Comparison of ENCODE assay signal across 19 cellular contexts in the genomic region with DNA sequence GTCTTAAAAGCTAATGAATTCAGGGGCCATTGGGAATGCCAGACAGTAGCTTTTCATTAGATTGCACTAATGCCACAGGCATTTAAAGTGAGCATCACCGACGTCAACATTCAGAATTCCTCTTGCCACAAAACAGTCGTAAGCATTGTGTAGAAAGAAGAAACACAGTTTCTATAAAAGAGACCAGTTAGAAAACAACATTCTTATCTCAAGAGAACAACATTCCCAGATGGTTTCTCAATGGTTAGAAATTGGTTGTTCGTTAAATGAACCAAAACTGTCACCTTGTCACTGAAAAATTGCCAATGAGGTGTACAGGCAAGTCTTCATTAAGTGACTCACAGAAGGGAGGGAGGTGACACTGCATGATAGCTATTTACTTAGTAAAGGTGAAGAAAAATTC.
DNase-seq lines count a peak whose midpoint lies in the region; ATAC-seq and TF ChIP-seq lines count a peak whose summit lies in the region.
"Had no signal": no experiment of that assay in that cellular context is flagged by ENCODE, and none has a peak within 500 bp of the region (broad histone marks: within the 10 kb centered on the region; RNA-seq: fewer than 3 reads in every experiment).

No MANE protein-coding gene starts in this region.

- H4K5ac ChIP-seq in IMR-90 (ENCODE audit: low read depth, low read length), result no peak overlapping the region

- TF ChIP-seq POLR2A in IMR-90 (IDR thresholded peaks at IDR 0.05; ENCODE audit: low read depth, low read length), result no peak

- no peak for TF ChIP-seq RAD21 in IMR-90 (IDR thresholded peaks at IDR 0.05; ENCODE audit: low read length)

- H3K4ac ChIP-seq in IMR-90 (ENCODE audit: low read depth, low read length), result no peak overlapping the region
- H3K4ac ChIP-seq in mesenchymal stem cell (ENCODE audit: low read depth in 1 of 2, low read length in 2 of 2), result no peak overlapping the region

- no TSS peak for BruUV-seq in IMR-90 (replicated peaks; lab: Mats Ljungman, UMichigan)

- TF ChIP-seq CTCF in IMR-90 (conservative IDR thresholded peaks at IDR 0.05; ENCODE audit: low read depth, low read length), result no peak

- no peak overlapping the region for H3K56ac ChIP-seq in IMR-90 (ENCODE audit: extremely low read depth, insufficient read depth, low read length)

- H3K9me1 ChIP-seq in IMR-90 (ENCODE audit: insufficient read depth, low read length), result no peaks in the 10 kb centered on the region

- H3K4me3 ChIP-seq in IMR-90 (ENCODE audit: insufficient read depth, low read depth, low read length) (no peak overlapping the region), endocrine pancreas (ENCODE audit: control insufficient read depth, insufficient read depth, low read length) (peak overlapping the region; percentile 29), mesenchymal stem cell (ENCODE audit: insufficient read depth in 1 of 2, low read depth in 1 of 2, low read length in 2 of 2) (no peak overlapping the region)
- H3K4me3 ChIP-seq: adrenal gland, left lung, MG63, upper lobe of right lung had no signal

- H2AK5ac ChIP-seq in IMR-90 (ENCODE audit: low read depth, low read length) (no peak overlapping the region), mesenchymal stem cell (ENCODE audit: low read length, severe bottlenecking) (no peak overlapping the region)

- H4K91ac ChIP-seq in IMR-90 (ENCODE audit: insufficient read depth, low read depth, low read length), result no peak overlapping the region
- H4K91ac ChIP-seq in mesenchymal stem cell (ENCODE audit: low read length), result no peak overlapping the region

- ATAC-seq in IMR-90 (ENCODE audit: low read depth) (no peak), HG03039 (IDR thresholded peaks at IDR 0.05; ENCODE audit: unreplicated experiment) (no peak)
- ATAC-seq: activated CD8-positive, alpha-beta T cell treated with anti-CD3 and anti-CD28 coated beads for 36 hours; activated T-helper 17 cell treated with anti-CD3 and anti-CD28 coated beads, Interleukin-2, amount 50 U/mL, for 72 hours; left lung; upper lobe of right lung had no signal

- WGBS in IMR-90 (ENCODE audit: extremely low coverage in 2 of 2, insufficient read length in 1 of 2), 2 experiments, result 17% methylated on average over 1 of the region's 4 CpGs; no CpG with 5 or more reads in 1 of the 2 experiments
- 75% methylated on average over 3 of the region's 4 CpGs for WGBS in mesenchymal stem cell

- H3K36me3 ChIP-seq in IMR-90 (ENCODE audit: control insufficient read depth, insufficient read depth, low read length) (no peaks in the 10 kb centered on the region), endocrine pancreas (ENCODE audit: control insufficient read depth, insufficient read depth, low read length) (no peaks in the 10 kb centered on the region), mesenchymal stem cell (ENCODE audit: control insufficient read depth in 1 of 2, insufficient read depth in 2 of 2, low read depth in 1 of 2, low read length in 2 of 2) (no peaks in the 10 kb centered on the region)
- H3K36me3 ChIP-seq: adrenal gland, left lung, MG63, upper lobe of right lung had no signal

- H2BK15ac ChIP-seq in IMR-90 (ENCODE audit: low read depth, low read length) (no peak overlapping the region), mesenchymal stem cell (ENCODE audit: low read depth, poor library complexity, severe bottlenecking) (no peak overlapping the region)

- dilution Hi-C loops in IMR-90 (cut with HindIII; ENCODE audit: low sequenced_read_pairs, unreplicated experiment), result no loop called here

- H3K14ac ChIP-seq in IMR-90 (replicated peaks; ENCODE audit: low read depth, low read length) (no peak overlapping the region), mesenchymal stem cell (ENCODE audit: low read length in 2 of 2) (no peak overlapping the region)

- DNase-seq in AG20443 (ENCODE audit: low spot score) (peak; percentile 22), IMR-90 (peak; percentile 61), mesenchymal stem cell (peak; percentile 81), globus pallidus (ENCODE audit: low spot score) (no peak), NCI-H446 treated with DMSO at 0.1 percent for 48 hours (lab: John Stamatoyannopoulos, UW) (no peak), cerebellar cortex (ENCODE audit: low spot score) (no peak)
- DNase-seq: activated CD8-positive, alpha-beta T cell treated with anti-CD3 and anti-CD28 coated beads for 36 hours; adrenal gland; cortex of kidney; left lung; MG63; NCI-H1930; NCI-H524 treated with DMSO at 0.1 percent for 48 hours; posterior cingulate gyrus; stimulated activated naive CD4-positive, alpha-beta T cell treated with Interleukin-2 at 50 U/mL for 16 hours; upper lobe of right lung had no signal

- in situ Hi-C loops in IMR-90 (cut with MboI; ENCODE audit: low sequenced_read_pairs), result loop anchor here (10.0 kb wide), 1 partner anchor 752 kb away; no protein-coding TSS in a partner anchor

- H3K4me1 ChIP-seq in IMR-90 (ENCODE audit: control insufficient read depth, insufficient read depth, low read length), result no peaks in the 10 kb centered on the region; the same call in 1 of the 2 replicates
- H3K4me1 ChIP-seq in endocrine pancreas (ENCODE audit: control insufficient read depth, insufficient read depth, low read length), result peaks cover 7% of the 10 kb centered on the region
- H3K4me1 ChIP-seq in mesenchymal stem cell (ENCODE audit: control insufficient read depth, insufficient read depth, low read depth, low read length), result no peaks in the 10 kb centered on the region
- H3K4me1 ChIP-seq: adrenal gland, left lung, upper lobe of right lung had no signal

- H3K9me3 ChIP-seq in IMR-90 (ENCODE audit: control insufficient read depth, insufficient read depth, low read length), result no peaks in the 10 kb centered on the region
- H3K9me3 ChIP-seq in endocrine pancreas (ENCODE audit: control insufficient read depth, low read length), result no peaks in the 10 kb centered on the region
- H3K9me3 ChIP-seq in mesenchymal stem cell (ENCODE audit: control insufficient read depth, low read length), result no peaks in the 10 kb centered on the region
- H3K9me3 ChIP-seq: adrenal gland, left lung, MG63, upper lobe of right lung had no signal

- intact Hi-C loops in IMR-90 (cut with micrococcal nuclease), result no loop called here

- H2BK12ac ChIP-seq in mesenchymal stem cell (ENCODE audit: low read length in 2 of 2), result no peak overlapping the region

- no peaks in the 10 kb centered on the region for H3K79me1 ChIP-seq in IMR-90 (ENCODE audit: low read depth in 1 of 2, low read length in 2 of 2)
- no peaks in the 10 kb centered on the region for H3K79me1 ChIP-seq in mesenchymal stem cell (replicated peaks; ENCODE audit: low read length, poor library complexity, severe bottlenecking)

- H3K18ac ChIP-seq in IMR-90 (ENCODE audit: low read depth, low read length) (no peak overlapping the region), mesenchymal stem cell (ENCODE audit: low read depth in 1 of 2, low read length in 2 of 2) (no peak overlapping the region)

- H2AK9ac ChIP-seq in IMR-90 (replicated peaks; ENCODE audit: low read depth, low read length, poor library complexity), result no peak overlapping the region

- H3K27me3 ChIP-seq in IMR-90 (ENCODE audit: control insufficient read depth, insufficient read depth, low read length) (no peaks in the 10 kb centered on the region), endocrine pancreas (ENCODE audit: control insufficient read depth, insufficient read depth, low read length) (no peaks in the 10 kb centered on the region), mesenchymal stem cell (ENCODE audit: control insufficient read depth in 1 of 2, insufficient read depth in 1 of 2, low read length in 2 of 2) (no peaks in the 10 kb centered on the region)
- H3K27me3 ChIP-seq: adrenal gland, left lung, MG63, upper lobe of right lung had no signal

- H4K8ac ChIP-seq in IMR-90 (ENCODE audit: low read depth in 2 of 2, low read length in 2 of 2) (no peak overlapping the region), mesenchymal stem cell (ENCODE audit: low read length) (no peak overlapping the region)

- H2BK120ac ChIP-seq in IMR-90 (ENCODE audit: low read depth, low read length), result no peak overlapping the region
- no peak overlapping the region for H2BK120ac ChIP-seq in mesenchymal stem cell (ENCODE audit: low read depth, low read length)

- H2AFZ ChIP-seq in IMR-90 (replicated peaks; ENCODE audit: low read length, poor library complexity) (no peak overlapping the region), mesenchymal stem cell (ENCODE audit: low read depth, low read length) (no peak overlapping the region)

- H3K4me2 ChIP-seq in IMR-90 (ENCODE audit: low read depth, low read length) (peak overlapping the region; percentile 6; the same call in 1 of the 2 replicates), mesenchymal stem cell (ENCODE audit: low read length, poor library complexity, severe bottlenecking) (no peak overlapping the region)

- H2BK5ac ChIP-seq in IMR-90 (ENCODE audit: low read depth, low read length, poor library complexity, severe bottlenecking) (no peak overlapping the region), mesenchymal stem cell (ENCODE audit: low read depth, low read length, poor library complexity, severe bottlenecking) (no peak overlapping the region)

- H3K27ac ChIP-seq in IMR-90 (ENCODE audit: insufficient read depth, low read length) (no peak overlapping the region), mesenchymal stem cell (ENCODE audit: low read length, poor library complexity, severe bottlenecking) (no peak overlapping the region)
- H3K27ac ChIP-seq: adrenal gland, left lung, upper lobe of right lung had no signal

- CTCF ChIA-PET in IMR-90 (lab: Yijun Ruan, JAX), result no interaction called here

- no peak overlapping the region for H3K23ac ChIP-seq in IMR-90 (ENCODE audit: low read depth, low read length)
- no peak overlapping the region for H3K23ac ChIP-seq in mesenchymal stem cell (ENCODE audit: low read length in 2 of 2)

- no peaks in the 10 kb centered on the region for H4K20me1 ChIP-seq in IMR-90 (ENCODE audit: insufficient read depth, low read length)

- H2BK20ac ChIP-seq in IMR-90 (ENCODE audit: low read depth, low read length), result no peak overlapping the region

- H3K9ac ChIP-seq in IMR-90 (ENCODE audit: low read depth, low read length) (no peak overlapping the region), endocrine pancreas (ENCODE audit: control insufficient read depth, insufficient read depth, low read length) (no peak overlapping the region), mesenchymal stem cell (ENCODE audit: low read length) (no peak overlapping the region)

- POLR2A ChIA-PET in IMR-90 (lab: Charles Lee; ENCODE audit: unreplicated experiment), result no interaction called here

TF ChIP-seq in IMR-90, 13 proteins besides CTCF, POLR2A, EP300 and RAD21 (continues in another document):
- TF ChIP-seq MXI1 (IDR thresholded peaks at IDR 0.05; ENCODE audit: borderline replicate concordance, low read depth, low read length) (no peak), CEBPB (IDR thresholded peaks at IDR 0.05; ENCODE audit: low read depth, low read length) (no peak), NFE2L2 (IDR thresholded peaks at IDR 0.05; ENCODE audit: low read depth, low read length) (no peak), MAFK (IDR thresholded peaks at IDR 0.05; ENCODE audit: low read depth, low read length) (no peak), RCOR1 (IDR thresholded peaks at IDR 0.05; ENCODE audit: insufficient replicate concordance, low read length) (no peak), RFX5 (IDR thresholded peaks at IDR 0.05; ENCODE audit: low read depth, low read length) (no peak), SMC3 (IDR thresholded peaks at IDR 0.05; ENCODE audit: low read depth, low read length) (no peak), MAZ (IDR thresholded peaks at IDR 0.05; ENCODE audit: borderline replicate concordance, low read depth, low read length) (no peak)

Comparison
In these comparisons a context has a peak if more than half of its experiments do, and no peak if none do; other contexts are left out.
1. DNase-seq: peak in AG20443 (single experiment), IMR-90 (single experiment) and mesenchymal stem cell (single experiment); none in globus pallidus (single experiment), NCI-H446 treated with DMSO at 0.1 percent for 48 hours (single experiment) and cerebellar cortex (single experiment).